ENCODE assay signal across 1 cellular context in the genomic region with DNA sequence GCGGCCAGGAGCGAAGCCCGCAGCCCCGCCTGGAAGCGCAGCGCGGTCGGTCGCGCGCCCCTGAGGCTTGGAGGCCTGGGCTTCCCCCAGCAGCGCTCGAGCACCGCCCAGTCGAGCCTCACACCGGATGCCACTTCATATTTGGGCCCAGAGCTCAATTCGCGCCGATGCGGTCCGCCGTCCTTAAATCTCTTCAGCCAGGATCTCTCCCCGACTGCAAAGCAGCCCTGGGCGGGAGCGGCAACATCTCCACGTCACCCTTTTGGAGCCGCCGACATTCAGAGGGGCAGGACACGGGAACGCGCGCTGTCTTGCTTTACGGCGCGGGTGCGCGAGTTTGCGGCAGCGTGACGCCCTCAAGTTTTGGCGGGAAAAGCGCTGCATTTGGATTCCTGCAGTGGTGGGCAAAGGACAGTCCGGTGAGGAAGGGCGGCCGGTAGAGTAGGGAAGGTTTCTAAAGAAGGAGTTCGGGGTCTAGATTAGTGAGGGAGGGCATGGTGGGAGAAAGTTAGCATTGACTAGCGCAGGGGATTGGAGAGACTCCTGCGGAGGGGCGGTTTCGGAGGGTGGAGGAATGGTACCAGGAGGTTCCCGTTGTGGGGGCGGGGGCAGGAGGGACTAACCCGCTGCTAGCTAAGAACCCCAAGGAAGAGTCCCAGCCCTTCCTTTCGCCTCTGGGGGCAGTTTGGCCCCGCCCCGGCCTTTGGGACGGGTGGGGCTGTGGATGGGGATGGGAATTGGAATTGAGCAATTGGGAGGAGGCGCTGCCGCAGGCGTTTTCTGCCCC.
TF ChIP-seq lines count a peak whose summit lies in the region.

No MANE protein-coding gene starts in this region.

TF ChIP-seq in HepG2, 621 proteins besides CTCF, POLR2A, EP300 and RAD21 (continued from another document and continues in another):
- peak; percentile 23; the same call in 1 of the 2 replicates for TF ChIP-seq ZBTB34 (CRISPR knock-in tag; IDR thresholded peaks at IDR 0.05)
- peak; percentile 66 for TF ChIP-seq PHF21A (CRISPR knock-in tag; IDR thresholded peaks at IDR 0.05)
- TF ChIP-seq CCDC6 (CRISPR knock-in tag; IDR thresholded peaks at IDR 0.05), result peak; percentile 45; the same call in 1 of the 2 replicates
- no peak for TF ChIP-seq ZNF10 (CRISPR knock-in tag; IDR thresholded peaks at IDR 0.05; ENCODE audit: borderline replicate concordance, low read depth)
- TF ChIP-seq RNF219 (CRISPR knock-in tag; IDR thresholded peaks at IDR 0.05), result no peak
- TF ChIP-seq ZFP36 (IDR thresholded peaks at IDR 0.05; ENCODE audit: borderline replicate concordance, low read depth, low read length, partially characterized antibody), result no peak
- peak; percentile 29 for TF ChIP-seq HNF4A (CRISPR knock-in tag; IDR thresholded peaks at IDR 0.05)
- TF ChIP-seq PCBP1 (IDR thresholded peaks at IDR 0.05; ENCODE audit: borderline replicate concordance, low read depth, low read length), result peak; percentile 79; the same call in 1 of the 2 replicates
- TF ChIP-seq, protein P1, sequence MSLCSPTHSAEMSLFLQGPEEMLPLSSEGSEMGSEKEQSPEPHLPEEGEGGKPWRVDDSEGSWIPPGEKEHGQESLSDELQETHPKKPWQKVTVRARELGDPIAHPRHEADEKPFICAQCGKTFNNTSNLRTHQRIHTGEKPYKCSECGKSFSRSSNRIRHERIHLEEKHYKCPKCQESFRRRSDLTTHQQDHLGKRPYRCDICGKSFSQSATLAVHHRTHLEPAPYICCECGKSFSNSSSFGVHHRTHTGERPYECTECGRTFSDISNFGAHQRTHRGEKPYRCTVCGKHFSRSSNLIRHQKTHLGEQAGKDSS (CRISPR knock-in tag; IDR thresholded peaks at IDR 0.05; ENCODE audit: borderline replicate concordance, low read depth), result peak; percentile 59
- no peak for TF ChIP-seq MBD4 (IDR thresholded peaks at IDR 0.05; ENCODE audit: borderline replicate concordance, low read length)
- peak; percentile 87; the same call in 1 of the 2 replicates for TF ChIP-seq MED13 (CRISPR knock-in tag; IDR thresholded peaks at IDR 0.05)
- no peak for TF ChIP-seq ZNF644 (CRISPR knock-in tag; IDR thresholded peaks at IDR 0.05; ENCODE audit: low read depth)
- peak; percentile 91 for TF ChIP-seq ZNF225 (CRISPR knock-in tag; IDR thresholded peaks at IDR 0.05)
- TF ChIP-seq TIGD3 (CRISPR knock-in tag; IDR thresholded peaks at IDR 0.05; ENCODE audit: borderline replicate concordance), result peak; percentile 47; the same call in 1 of the 2 replicates
- TF ChIP-seq ZNF333 (CRISPR knock-in tag; IDR thresholded peaks at IDR 0.05; ENCODE audit: borderline replicate concordance), result peak; percentile 67; the same call in 1 of the 2 replicates
- TF ChIP-seq ZNF33B (CRISPR knock-in tag; IDR thresholded peaks at IDR 0.05), result peak; percentile 76; the same call in 1 of the 2 replicates
- TF ChIP-seq ZMYM3 (CRISPR knock-in tag; IDR thresholded peaks at IDR 0.05), result peak; percentile 52; the same call in 1 of the 2 replicates
- TF ChIP-seq, protein P2, sequence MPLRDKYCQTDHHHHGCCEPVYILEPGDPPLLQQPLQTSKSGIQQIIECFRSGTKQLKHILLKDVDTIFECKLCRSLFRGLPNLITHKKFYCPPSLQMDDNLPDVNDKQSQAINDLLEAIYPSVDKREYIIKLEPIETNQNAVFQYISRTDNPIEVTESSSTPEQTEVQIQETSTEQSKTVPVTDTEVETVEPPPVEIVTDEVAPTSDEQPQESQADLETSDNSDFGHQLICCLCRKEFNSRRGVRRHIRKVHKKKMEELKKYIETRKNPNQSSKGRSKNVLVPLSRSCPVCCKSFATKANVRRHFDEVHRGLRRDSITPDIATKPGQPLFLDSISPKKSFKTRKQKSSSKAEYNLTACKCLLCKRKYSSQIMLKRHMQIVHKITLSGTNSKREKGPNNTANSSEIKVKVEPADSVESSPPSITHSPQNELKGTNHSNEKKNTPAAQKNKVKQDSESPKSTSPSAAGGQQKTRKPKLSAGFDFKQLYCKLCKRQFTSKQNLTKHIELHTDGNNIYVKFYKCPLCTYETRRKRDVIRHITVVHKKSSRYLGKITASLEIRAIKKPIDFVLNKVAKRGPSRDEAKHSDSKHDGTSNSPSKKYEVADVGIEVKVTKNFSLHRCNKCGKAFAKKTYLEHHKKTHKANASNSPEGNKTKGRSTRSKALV (CRISPR knock-in tag; IDR thresholded peaks at IDR 0.05), result peak; percentile 87; the same call in 1 of the 2 replicates
- TF ChIP-seq ZNF672 (CRISPR knock-in tag; IDR thresholded peaks at IDR 0.05), result peak; percentile 87; the same call in 1 of the 2 replicates
- TF ChIP-seq ZSCAN30 (CRISPR knock-in tag; IDR thresholded peaks at IDR 0.05), result no peak
- TF ChIP-seq, protein P3, sequence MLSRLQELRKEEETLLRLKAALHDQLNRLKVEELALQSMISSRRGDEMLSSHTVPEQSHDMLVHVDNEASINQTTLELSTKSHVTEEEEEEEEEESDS (CRISPR knock-in tag; IDR thresholded peaks at IDR 0.05; ENCODE audit: borderline replicate concordance), result peak; percentile 62; the same call in 1 of the 2 replicates
- TF ChIP-seq WIZ (CRISPR knock-in tag; IDR thresholded peaks at IDR 0.05), result no peak; the same call in 1 of the 2 replicates
- peak; percentile 56; the same call in 1 of the 2 replicates for TF ChIP-seq TBX2 (CRISPR knock-in tag; IDR thresholded peaks at IDR 0.05; ENCODE audit: borderline replicate concordance)
- TF ChIP-seq MXD4 (CRISPR knock-in tag; IDR thresholded peaks at IDR 0.05), result no peak; the same call in 1 of the 2 replicates
- TF ChIP-seq, protein P4, sequence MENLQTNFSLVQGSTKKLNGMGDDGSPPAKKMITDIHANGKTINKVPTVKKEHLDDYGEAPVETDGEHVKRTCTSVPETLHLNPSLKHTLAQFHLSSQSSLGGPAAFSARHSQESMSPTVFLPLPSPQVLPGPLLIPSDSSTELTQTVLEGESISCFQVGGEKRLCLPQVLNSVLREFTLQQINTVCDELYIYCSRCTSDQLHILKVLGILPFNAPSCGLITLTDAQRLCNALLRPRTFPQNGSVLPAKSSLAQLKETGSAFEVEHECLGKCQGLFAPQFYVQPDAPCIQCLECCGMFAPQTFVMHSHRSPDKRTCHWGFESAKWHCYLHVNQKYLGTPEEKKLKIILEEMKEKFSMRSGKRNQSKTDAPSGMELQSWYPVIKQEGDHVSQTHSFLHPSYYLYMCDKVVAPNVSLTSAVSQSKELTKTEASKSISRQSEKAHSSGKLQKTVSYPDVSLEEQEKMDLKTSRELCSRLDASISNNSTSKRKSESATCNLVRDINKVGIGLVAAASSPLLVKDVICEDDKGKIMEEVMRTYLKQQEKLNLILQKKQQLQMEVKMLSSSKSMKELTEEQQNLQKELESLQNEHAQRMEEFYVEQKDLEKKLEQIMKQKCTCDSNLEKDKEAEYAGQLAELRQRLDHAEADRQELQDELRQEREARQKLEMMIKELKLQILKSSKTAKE (CRISPR knock-in tag; IDR thresholded peaks at IDR 0.05; ENCODE audit: borderline replicate concordance), result peak; percentile 74; the same call in 1 of the 2 replicates
- TF ChIP-seq ATF4 (CRISPR knock-in tag; IDR thresholded peaks at IDR 0.05), result peak in 1 of 2 experiments; percentile 80; a peak in 2 of 4 replicates
- TF ChIP-seq HIC2 (CRISPR knock-in tag; IDR thresholded peaks at IDR 0.05; ENCODE audit: low read depth), result no peak
- TF ChIP-seq XRCC5 (optimal IDR thresholded peaks at IDR 0.05; ENCODE audit: low read length), result peak; percentile 80
- peak; percentile 92 for TF ChIP-seq HOXD1 (CRISPR knock-in tag; IDR thresholded peaks at IDR 0.05)
- TF ChIP-seq NKX3-1 (CRISPR knock-in tag; IDR thresholded peaks at IDR 0.05), result peak; percentile 97
- no peak for TF ChIP-seq ZNF720 (CRISPR knock-in tag; IDR thresholded peaks at IDR 0.05)
- TF ChIP-seq ZBTB7A (CRISPR knock-in tag; IDR thresholded peaks at IDR 0.05), result no peak; the same call in none of the 2 replicates
- TF ChIP-seq CBX5 (CRISPR knock-in tag; IDR thresholded peaks at IDR 0.05; ENCODE audit: borderline replicate concordance), result 0 out of 2 replicates have a peak, but pooled peaks have one; percentile 14
- peak; percentile 81 for TF ChIP-seq IKZF4 (CRISPR knock-in tag; IDR thresholded peaks at IDR 0.05; ENCODE audit: borderline replicate concordance, low read depth, not compliant biosample characterization)
- peak; percentile 71 for TF ChIP-seq MLX (CRISPR knock-in tag; IDR thresholded peaks at IDR 0.05)
- TF ChIP-seq NPAS2 (CRISPR knock-in tag; IDR thresholded peaks at IDR 0.05; ENCODE audit: borderline replicate concordance), result no peak
- TF ChIP-seq ZNF274 (CRISPR knock-in tag; IDR thresholded peaks at IDR 0.05), result peak; percentile 94
- TF ChIP-seq ZNF605 (CRISPR knock-in tag; IDR thresholded peaks at IDR 0.05), result peak; percentile 93
- peak; percentile 93 for TF ChIP-seq ZNF205 (CRISPR knock-in tag; IDR thresholded peaks at IDR 0.05)
- no peak for TF ChIP-seq CCAR2 (optimal IDR thresholded peaks at IDR 0.05; ENCODE audit: low read depth, low read length)
- TF ChIP-seq PAWR (CRISPR knock-in tag; IDR thresholded peaks at IDR 0.05; ENCODE audit: borderline replicate concordance), result no peak
- TF ChIP-seq KLF12 (CRISPR knock-in tag; IDR thresholded peaks at IDR 0.05; ENCODE audit: borderline replicate concordance), result peak; percentile 94
- TF ChIP-seq TOPORS (CRISPR knock-in tag; IDR thresholded peaks at IDR 0.05), result peak; percentile 95
- TF ChIP-seq MYC (CRISPR knock-in tag; IDR thresholded peaks at IDR 0.05; ENCODE audit: borderline replicate concordance), result peak; percentile 91
- TF ChIP-seq FLYWCH1 (CRISPR knock-in tag; IDR thresholded peaks at IDR 0.05), result peak; percentile 45; the same call in 1 of the 2 replicates
- peak; percentile 65; the same call in 1 of the 2 replicates for TF ChIP-seq MTA1 (CRISPR knock-in tag; IDR thresholded peaks at IDR 0.05; ENCODE audit: borderline replicate concordance)
- no peak for TF ChIP-seq ZFYVE20 (CRISPR knock-in tag; IDR thresholded peaks at IDR 0.05; ENCODE audit: borderline replicate concordance, low read depth)
- TF ChIP-seq CREBL2 (CRISPR knock-in tag; IDR thresholded peaks at IDR 0.05; ENCODE audit: borderline replicate concordance), result no peak; the same call in 1 of the 2 replicates
- TF ChIP-seq SAP130 (CRISPR knock-in tag; IDR thresholded peaks at IDR 0.05; ENCODE audit: low read depth), result peak; percentile 94
- TF ChIP-seq ZNF3 (CRISPR knock-in tag; IDR thresholded peaks at IDR 0.05), result no peak
- no peak for TF ChIP-seq ZC3H4 (CRISPR knock-in tag; IDR thresholded peaks at IDR 0.05; ENCODE audit: borderline replicate concordance)
